8 cellular contexts compared by ENCODE assay signal in the genomic region with DNA sequence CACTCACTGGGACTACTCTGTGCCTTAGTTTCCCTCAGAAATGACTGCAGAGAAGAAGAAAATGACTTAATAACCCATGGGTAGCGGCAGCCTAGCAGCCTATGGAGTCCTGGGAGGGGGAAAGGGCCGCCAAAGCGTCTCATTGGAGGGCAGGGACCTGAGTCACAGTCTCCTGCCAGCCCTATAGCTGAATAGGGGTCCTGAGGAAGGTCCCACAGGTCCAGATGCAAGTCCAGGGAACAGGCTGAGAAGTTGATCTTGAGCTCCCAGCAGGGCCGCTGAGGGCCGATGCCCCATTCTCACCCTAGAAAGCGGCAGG. TPM values are rescaled to one million over a fixed set of nuclear protein-coding genes. Genes with fewer than 3 reads are reported as not detected.
DNase-seq lines count a peak whose midpoint lies in the region; ATAC-seq, FAIRE-seq and TF ChIP-seq lines count a peak whose summit lies in the region.

No MANE protein-coding gene starts in this region.

- ATAC-seq in foreskin keratinocyte (no peak), HG02981 (IDR thresholded peaks at IDR 0.05; ENCODE audit: unreplicated experiment) (no peak)

- TF ChIP-seq CTCF in 22Rv1 (IDR thresholded peaks at IDR 0.05) (no peak), bronchial epithelial cell (IDR thresholded peaks at IDR 0.05; ENCODE audit: insufficient read depth, low read length, severe bottlenecking) (no peak), foreskin keratinocyte (conservative IDR thresholded peaks at IDR 0.05) (no peak)

- peak overlapping the region; percentile 81 for H3K4me3 ChIP-seq in Jurkat, Clone E6-1 (ENCODE audit: low read length)
- H3K4me3 ChIP-seq in bronchial epithelial cell (ENCODE audit: low read depth, low read length): peak overlapping the region; percentile 80
- H3K4me3 ChIP-seq in mucosa of stomach (ENCODE audit: low read length): no peak overlapping the region

- H3K4me1 ChIP-seq in mucosa of stomach (ENCODE audit: control insufficient read depth, insufficient read depth, low read length) (peaks cover 71% of the 10 kb centered on the region), foreskin keratinocyte (peaks cover 19% of the 10 kb centered on the region)

- no peak for FAIRE-seq in bronchial epithelial cell (lab: Jason Lieb, UNC)

- peaks cover 2% of the 10 kb centered on the region for H3K36me3 ChIP-seq in bronchial epithelial cell (ENCODE audit: control insufficient read depth, insufficient read depth, low read length)
- H3K36me3 ChIP-seq in mucosa of stomach (ENCODE audit: control insufficient read depth, insufficient read depth, low read length): no peaks in the 10 kb centered on the region

- H3K9me3 ChIP-seq in mucosa of stomach (ENCODE audit: control insufficient read depth, low read length): no peaks in the 10 kb centered on the region

- DNase-seq in Jurkat, Clone E6-1 (ENCODE audit: low read depth, low spot score): no peak
- DNase-seq in bronchial epithelial cell (ENCODE audit: low read depth) (no peak), foreskin keratinocyte (no peak), NCI-H2107 (lab: John Stamatoyannopoulos, UW) (no peak), iPS-NIHi11 (ENCODE audit: low spot score) (no peak)

- H3K9ac ChIP-seq in mucosa of stomach (ENCODE audit: low read length): peak overlapping the region; percentile 79

- H3K27ac ChIP-seq in 22Rv1 (peak overlapping the region; percentile 82), foreskin keratinocyte (no peak overlapping the region)

- H3K27me3 ChIP-seq in bronchial epithelial cell (ENCODE audit: control insufficient read depth, insufficient read depth, low read length) (no peaks in the 10 kb centered on the region), mucosa of stomach (ENCODE audit: control insufficient read depth, insufficient read depth, low read length) (no peaks in the 10 kb centered on the region), foreskin keratinocyte (no peaks in the 10 kb centered on the region)

RNA-seq across cellular contexts. Expression of gene HDAC7, which starts 1.4 kb away (rescaled TPM):
- polyA plus RNA-seq in Jurkat, Clone E6-1 (2012; ENCODE audit: insufficient read depth, insufficient read length): 92.5 TPM
- 7.1 and 9.0 TPM in 2 replicates for total RNA-seq in bronchial epithelial cell
- 52.3 and 55.8 TPM in 2 replicates for total RNA-seq in foreskin keratinocyte
- 47.3 and 51.7 TPM in 2 replicates for polyA plus RNA-seq in foreskin keratinocyte

RNA-seq across cellular contexts. Expression of gene SLC48A1, which starts 45.3 kb away (rescaled TPM):
- polyA plus RNA-seq in Jurkat, Clone E6-1 (2012; ENCODE audit: insufficient read depth, insufficient read length): 13.8 TPM
- total RNA-seq in bronchial epithelial cell (7.3 and 10.3 TPM in 2 replicates), foreskin keratinocyte (14.5 and 14.9 TPM in 2 replicates)
- polyA plus RNA-seq in foreskin keratinocyte: 12.0 and 13.2 TPM in 2 replicates

RNA-seq across cellular contexts. Expression of gene RAPGEF3, which starts 59.7 kb away (rescaled TPM):
- 1.3 TPM for polyA plus RNA-seq in Jurkat, Clone E6-1 (2012; ENCODE audit: insufficient read depth, insufficient read length)
- total RNA-seq in bronchial epithelial cell (0.90 and 3.9 TPM in 2 replicates), foreskin keratinocyte (7.7 and 8.1 TPM in 2 replicates)
- polyA plus RNA-seq in foreskin keratinocyte: 6.0 and 6.5 TPM in 2 replicates
